In the genomic region with DNA sequence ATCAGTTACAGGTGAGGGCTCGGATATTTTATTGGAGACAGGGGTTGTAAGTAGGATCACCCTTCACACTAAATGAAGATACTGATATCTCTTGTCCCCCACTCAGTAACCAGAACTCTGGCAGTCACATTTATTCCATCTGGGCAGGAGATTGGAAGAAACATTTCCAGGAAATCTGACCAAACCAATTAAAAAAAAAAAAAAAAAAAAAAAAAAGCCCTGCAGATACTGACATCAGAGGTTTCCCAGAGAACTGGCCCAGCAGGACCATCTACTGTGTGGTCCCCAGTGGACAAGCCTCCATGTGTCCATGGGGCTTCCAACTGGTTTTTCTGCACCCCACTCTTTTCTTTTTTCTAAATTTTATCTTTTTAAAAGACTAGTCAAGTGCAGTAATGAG, we compare ENCODE assay signal across 1 cellular context.
TF ChIP-seq lines count a peak whose summit lies in the region.

No MANE protein-coding gene starts in this region.

TF ChIP-seq in H1, 55 proteins besides CTCF, POLR2A, EP300 and RAD21:
- TF ChIP-seq ASH2L (IDR thresholded peaks at IDR 0.05; ENCODE audit: low read length) (no peak), SIX5 (IDR thresholded peaks at IDR 0.05; ENCODE audit: low read depth, low read length) (no peak), SRF (IDR thresholded peaks at IDR 0.05; ENCODE audit: low read depth, low read length) (no peak), SP2 (IDR thresholded peaks at IDR 0.05; ENCODE audit: low read length) (no peak)
